In genomic region chr17:11182430-11182829, GRCh38 we compare ENCODE assay signal across 20 cellular contexts. TPM values are rescaled to one million over a fixed set of nuclear protein-coding genes. Genes with fewer than 3 reads are reported as not detected.
DNase-seq lines count a peak whose midpoint lies in the region; ATAC-seq and TF ChIP-seq lines count a peak whose summit lies in the region.
"Had no signal": no experiment of that assay in that cellular context is flagged by ENCODE, and none has a peak within 500 bp of the region (broad histone marks: within the 10 kb centered on the region; RNA-seq: fewer than 3 reads in every experiment).

No MANE protein-coding gene starts in this region.

- H3K9me3 ChIP-seq in colonic mucosa (no peaks in the 10 kb centered on the region), thyroid gland (no peaks in the 10 kb centered on the region), right lobe of liver (no peaks in the 10 kb centered on the region)
- H3K9me3 ChIP-seq: Caco-2, HAP-1 had no signal

- no peaks in the 10 kb centered on the region for H3K27me3 ChIP-seq in colonic mucosa
- no peaks in the 10 kb centered on the region for H3K27me3 ChIP-seq in thyroid gland
- no peaks in the 10 kb centered on the region for H3K27me3 ChIP-seq in right lobe of liver

- ATAC-seq in left colon (peak; percentile 38), right lobe of liver (no peak)
- ATAC-seq: HepG2 had no signal

- no peak overlapping the region for H3K9ac ChIP-seq in colonic mucosa (ENCODE audit: low read depth in 2 of 2, low read length in 2 of 2)
- H3K9ac ChIP-seq: GM23248 had no signal

- H3K36me3 ChIP-seq in colonic mucosa, result no peaks in the 10 kb centered on the region
- H3K36me3 ChIP-seq in thyroid gland, result no peaks in the 10 kb centered on the region
- H3K36me3 ChIP-seq in right lobe of liver, result no peaks in the 10 kb centered on the region
- H3K36me3 ChIP-seq: HAP-1 had no signal

- intact Hi-C loops in colonic mucosa (cut with DNase I) (no loop called here), left colon (cut with DNase I, micrococcal nuclease) (no loop called here), thyroid gland (cut with DNase I) (no loop called here), right lobe of liver (cut with DNase I) (no loop called here)

- WGBS in thyroid gland, 2 donors, result 17 to 44% methylated on average over 3 of the region's 3 CpGs
- no CpG with 5 or more reads among the region's 3 CpGs for WGBS in right lobe of liver (ENCODE audit: insufficient coverage, low coverage, low lambda C conversion rate, missing lambda C conversion rate)

- no peaks in the 10 kb centered on the region for H3K4me1 ChIP-seq in colonic mucosa
- peaks cover 35 to 42% of the 10 kb centered on the region in 2 donors for H3K4me1 ChIP-seq in thyroid gland
- no peaks in the 10 kb centered on the region for H3K4me1 ChIP-seq in right lobe of liver
- H3K4me1 ChIP-seq: HAP-1 had no signal

- TF ChIP-seq CTCF in colonic mucosa (IDR thresholded peaks at IDR 0.05) (no peak), thyroid gland (IDR thresholded peaks at IDR 0.05) (no peak), right lobe of liver (IDR thresholded peaks at IDR 0.05) (no peak)

- DNase-seq in HK-2 (ENCODE audit: unreplicated experiment), result peak; percentile 73
- DNase-seq in colonic mucosa, result peak; percentile 21
- peak in 1 of 2 donors; percentile 8 for DNase-seq in left colon
- DNase-seq in thyroid gland, result peak; percentile 92 to 93
- no peak for DNase-seq in NCI-H526 (lab: John Stamatoyannopoulos, UW)
- DNase-seq in right lobe of liver, result no peak
- DNase-seq in NK-92 (lab: John Stamatoyannopoulos, UW; ENCODE audit: unreplicated experiment), result no peak
- DNase-seq: Caco-2; CD4-positive, CD25-positive, alpha-beta regulatory T cell; DMS53; EL; GM23248; KG1; NCI-H1105 treated with DMSO at 0.1 percent for 48 hours; NCI-H1694 treated with DMSO at 0.1 percent for 48 hours; NCI-H2107; NCI-H510A treated with DMSO at 0.1 percent for 48 hours; PC-9 had no signal

- no peak overlapping the region for H3K27ac ChIP-seq in colonic mucosa
- H3K27ac ChIP-seq in thyroid gland, result no peak overlapping the region
- no peak overlapping the region for H3K27ac ChIP-seq in right lobe of liver
- H3K27ac ChIP-seq: GM23248, PC-9 had no signal

- TF ChIP-seq POLR2A in thyroid gland (IDR thresholded peaks at IDR 0.05) (no peak), right lobe of liver (IDR thresholded peaks at IDR 0.05) (no peak)

- H3K4me3 ChIP-seq in colonic mucosa (no peak overlapping the region), thyroid gland (replicated peaks in 1 of 3) (no peak overlapping the region), right lobe of liver (no peak overlapping the region)
- H3K4me3 ChIP-seq: GM23248, HAP-1, PC-9 had no signal

RNA-seq across cellular contexts. Expression of gene SHISA6, which starts 58.6 kb away (rescaled TPM):
- total RNA-seq in colonic mucosa (under 1 TPM; 0.45 to 0.59 TPM), left colon (under 1 TPM; 0.53 to 0.70 TPM), thyroid gland (under 1 TPM; under 0.01 to 0.88 (median 0.26) TPM), right lobe of liver (not detected)
- total RNA-seq: CD4-positive, CD25-positive, alpha-beta regulatory T cell; GM23248; HepG2; PC-9 had no signal

Comparison
In these comparisons a context has a peak if more than half of its experiments do, and no peak if none do; other contexts are left out.
1. DNase-seq: peak in HK-2 (single experiment), colonic mucosa (single experiment) and thyroid gland (2 of 2); none in NCI-H526 (0 of 2), right lobe of liver (0 of 3) and NK-92 (single experiment).